1 cellular context compared by ENCODE assay signal in the genomic region with DNA sequence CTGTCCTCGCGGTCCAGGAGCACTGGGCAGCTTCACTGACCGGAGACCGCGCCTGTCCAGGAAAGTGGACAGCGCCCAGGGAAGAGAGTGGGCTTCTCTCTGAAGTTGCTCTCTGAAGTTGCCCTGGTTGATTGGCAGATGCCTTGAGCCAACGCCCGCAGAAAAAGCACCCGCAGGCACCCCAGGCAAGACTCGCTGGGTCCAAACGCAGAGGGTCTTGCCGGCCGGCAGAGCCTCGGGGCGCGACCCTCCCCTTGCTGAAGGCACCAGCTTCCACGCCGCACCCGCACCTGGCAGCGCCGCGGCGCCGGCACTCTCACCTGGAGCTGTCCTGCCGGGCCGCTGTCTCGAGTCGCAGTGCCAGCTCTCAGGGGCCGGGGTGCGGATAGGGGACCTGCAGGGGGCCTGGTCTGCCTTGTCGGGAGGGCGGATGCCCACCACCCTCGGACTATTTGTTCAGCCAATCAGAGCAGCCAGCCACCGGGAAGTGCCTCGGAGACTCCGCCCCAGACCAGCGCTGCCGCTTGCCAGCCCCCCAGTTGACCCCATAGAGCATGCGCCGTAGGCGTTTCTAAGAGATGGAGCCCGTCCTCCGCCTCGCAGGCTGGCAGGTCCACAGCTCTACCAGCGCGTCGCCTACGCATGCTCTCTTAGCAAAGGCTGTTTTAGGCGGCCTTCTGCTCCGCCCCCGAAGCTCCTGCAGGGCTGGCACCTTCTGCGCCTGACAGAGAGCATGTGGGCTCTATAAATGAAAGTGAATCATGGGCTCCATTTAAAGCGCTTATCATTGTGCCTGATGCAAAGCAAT.
TF ChIP-seq lines count a peak whose summit lies in the region.

Gene LIPA (minus strand): TSS at position 359 of the 808 bp plus-strand sequence. CDS start 4,127 bp downstream, outside the sequence.

TF ChIP-seq in HEK293, 187 proteins besides CTCF, POLR2A, EP300 and RAD21 (continued from another document):
- TF ChIP-seq, protein P1, sequence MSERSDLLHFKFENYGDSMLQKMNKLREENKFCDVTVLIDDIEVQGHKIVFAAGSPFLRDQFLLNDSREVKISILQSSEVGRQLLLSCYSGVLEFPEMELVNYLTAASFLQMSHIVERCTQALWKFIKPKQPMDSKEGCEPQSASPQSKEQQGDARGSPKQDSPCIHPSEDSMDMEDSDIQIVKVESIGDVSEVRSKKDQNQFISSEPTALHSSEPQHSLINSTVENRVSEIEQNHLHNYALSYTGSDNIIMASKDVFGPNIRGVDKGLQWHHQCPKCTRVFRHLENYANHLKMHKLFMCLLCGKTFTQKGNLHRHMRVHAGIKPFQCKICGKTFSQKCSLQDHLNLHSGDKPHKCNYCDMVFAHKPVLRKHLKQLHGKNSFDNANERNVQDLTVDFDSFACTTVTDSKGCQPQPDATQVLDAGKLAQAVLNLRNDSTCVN (tag by site-specific recombination; optimal IDR thresholded peaks at IDR 0.05) = peak; percentile 46
- no peak for TF ChIP-seq MEIS1 (CRISPR knock-in tag; IDR thresholded peaks at IDR 0.05; ENCODE audit: borderline replicate concordance)
- TF ChIP-seq ZNF530 (tag by site-specific recombination; IDR thresholded peaks at IDR 0.05; ENCODE audit: low read depth) = no peak
- TF ChIP-seq ZNF558 (tag by site-specific recombination; IDR thresholded peaks at IDR 0.05) = no peak
- TF ChIP-seq GFI1B (tag by site-specific recombination; IDR thresholded peaks at IDR 0.05) = no peak
- no peak for TF ChIP-seq ZNF416 (tag by site-specific recombination; IDR thresholded peaks at IDR 0.05)
- no peak for TF ChIP-seq ZSCAN18 (tag by site-specific recombination; IDR thresholded peaks at IDR 0.05)
- TF ChIP-seq ZNF2 (tag by site-specific recombination; IDR thresholded peaks at IDR 0.05) = peak; percentile 29; the same call in 1 of the 2 replicates
- TF ChIP-seq ZNF529 (tag by site-specific recombination; IDR thresholded peaks at IDR 0.05; ENCODE audit: insufficient replicate concordance) = no peak
- TF ChIP-seq ZNF311 (tag by site-specific recombination; IDR thresholded peaks at IDR 0.05; ENCODE audit: borderline replicate concordance) = no peak
- TF ChIP-seq ZNF362 (tag by site-specific recombination; IDR thresholded peaks at IDR 0.05) = no peak
